Comparison of ENCODE assay signal across 8 cellular contexts in genomic region chr4:72312032-72312650, GRCh38.
DNase-seq lines count a peak whose midpoint lies in the region; ATAC-seq and TF ChIP-seq lines count a peak whose summit lies in the region.

No MANE protein-coding gene starts in this region.

- peaks cover 18% of the 10 kb centered on the region for H3K4me1 Mint-ChIP-seq in WTC11

- in situ Hi-C loops in G401 (cut with HindIII; ENCODE audit: low sequenced_read_pairs), result no loop called here

- H3K4me3 Mint-ChIP-seq in WTC11, result no peak overlapping the region

- TF ChIP-seq CTCF in WTC11 (IDR thresholded peaks at IDR 0.05), result no peak

- ATAC-seq in WTC11, result peak; percentile 99
- ATAC-seq in Right ventricle myocardium superior (ENCODE audit: poor library complexity), result peak; percentile 96

- CTCF ChIA-PET in WTC11 (lab: Charles Lee), result interaction anchor here (1.9 to 2.4 kb wide), 2 partner anchors 9 to 14 kb away, joined by 6 to 10 read pairs; no protein-coding TSS in a partner anchor

- H3K27ac Mint-ChIP-seq in WTC11, result 0 out of 2 replicates have a peak overlapping the region, but pooled peaks have one; percentile 47

- no peaks in the 10 kb centered on the region for H3K27me3 Mint-ChIP-seq in WTC11 (ENCODE audit: low read depth)

- POLR2A ChIA-PET in WTC11 (lab: Charles Lee), result no interaction called here

- intact Hi-C loops in Right ventricle myocardium superior (cut with DNase I) (no loop called here), posterior vena cava (cut with DNase I) (no loop called here)

- no peaks in the 10 kb centered on the region for H3K36me3 Mint-ChIP-seq in WTC11

- H3K9me3 Mint-ChIP-seq in WTC11, result no peaks in the 10 kb centered on the region

- peak; percentile 55 for DNase-seq in G401 (ENCODE audit: low spot score)
- DNase-seq in WTC11 (ENCODE audit: low spot score), result peak; percentile 25
- DNase-seq in Right ventricle myocardium superior, result peak; percentile 82
- DNase-seq in posterior vena cava (ENCODE audit: low spot score), result peak; percentile 90
- no peak for DNase-seq in NCI-H2029 treated with DMSO at 0.1 percent for 48 hours (lab: John Stamatoyannopoulos, UW)
- no peak for DNase-seq in mesenteric fat pad (ENCODE audit: low spot score)
- DNase-seq in activated CD4-positive, CD25-positive, alpha-beta regulatory T cell treated with anti-CD3 and anti-CD28 coated beads, Interleukin-2, amount 50 U/mL, for 72 hours, result no peak
- DNase-seq in NAMALWA (ENCODE audit: low spot score), result no peak

TF ChIP-seq in WTC11, 78 proteins besides CTCF, POLR2A, EP300 and RAD21:
- TF ChIP-seq NR1H2 (CRISPR knock-in tag; IDR thresholded peaks at IDR 0.05), result no peak
- no peak for TF ChIP-seq IRF1 (CRISPR knock-in tag; IDR thresholded peaks at IDR 0.05)
- TF ChIP-seq HMGA2 (CRISPR knock-in tag; IDR thresholded peaks at IDR 0.05), result 0 out of 2 replicates have a peak, but pooled peaks have one; percentile 6
- TF ChIP-seq ZBTB43 (CRISPR knock-in tag; IDR thresholded peaks at IDR 0.05), result no peak
- TF ChIP-seq ZNF423 (CRISPR knock-in tag; IDR thresholded peaks at IDR 0.05), result no peak; the same call in 1 of the 2 replicates
- no peak for TF ChIP-seq FOXJ3 (CRISPR knock-in tag; IDR thresholded peaks at IDR 0.05; ENCODE audit: borderline replicate concordance)
- TF ChIP-seq PRDM15 (CRISPR knock-in tag; IDR thresholded peaks at IDR 0.05), result no peak
- 0 out of 2 replicates have a peak, but pooled peaks have one; percentile 66 for TF ChIP-seq TEAD1 (CRISPR knock-in tag; IDR thresholded peaks at IDR 0.05)
- no peak for TF ChIP-seq KAT7 (CRISPR knock-in tag; IDR thresholded peaks at IDR 0.05; ENCODE audit: borderline replicate concordance)
- TF ChIP-seq MXD4 (CRISPR knock-in tag; IDR thresholded peaks at IDR 0.05; ENCODE audit: borderline replicate concordance), result no peak

Comparison
In these comparisons a context has a peak if more than half of its experiments do, and no peak if none do; other contexts are left out.
1. DNase-seq: peak in G401 (single experiment), WTC11 (single experiment), Right ventricle myocardium superior (single experiment) and posterior vena cava (single experiment); none in NCI-H2029 treated with DMSO at 0.1 percent for 48 hours (single experiment), mesenteric fat pad (single experiment), activated CD4-positive, CD25-positive, alpha-beta regulatory T cell treated with anti-CD3 and anti-CD28 coated beads, Interleukin-2, amount 50 U/mL, for 72 hours (single experiment) and NAMALWA (single experiment).